ENCODE assay signal across 8 cellular contexts in genomic region chr3:72155391-72156064, GRCh38.
A peak's percentile ranks its signal among the peaks of the same experiment; 100 is the strongest.
DNase-seq lines count a peak whose midpoint lies in the region; ATAC-seq, FAIRE-seq and TF ChIP-seq lines count a peak whose summit lies in the region.

No MANE protein-coding gene starts in this region.

- TF ChIP-seq EP300 in HepG2 (IDR thresholded peaks at IDR 0.05; ENCODE audit: low read depth in 2 of 2, low read length in 2 of 2) (peak in 1 of 2 experiments; percentile 67; a peak in 2 of 4 replicates), HepG2 (CRISPR knock-in tag; IDR thresholded peaks at IDR 0.05; ENCODE audit: borderline replicate concordance) (no peak)

- no peak overlapping the region for H3K4me3 ChIP-seq in breast epithelium
- H3K4me3 ChIP-seq in HepG2 (replicated peaks in 1 of 3; ENCODE audit: insufficient read depth in 1 of 3, low read depth in 2 of 3, low read length in 3 of 3), result peak overlapping the region in 1 of 3 experiments; percentile 18; a peak in 2 of 6 replicates
- H3K4me3 ChIP-seq in thoracic aorta, result no peak overlapping the region

- peak; percentile 87 for FAIRE-seq in HepG2 (lab: Jason Lieb, UNC)

- no peaks in the 10 kb centered on the region for H3K9me3 ChIP-seq in breast epithelium
- no peaks in the 10 kb centered on the region for H3K9me3 ChIP-seq in HepG2 (ENCODE audit: low read length)
- H3K9me3 ChIP-seq in thoracic aorta, result no peaks in the 10 kb centered on the region

- TF ChIP-seq RAD21 in HepG2 (CRISPR knock-in tag; IDR thresholded peaks at IDR 0.05), result no peak

- ATAC-seq in HepG2 (peak; percentile 75), thoracic aorta (ENCODE audit: insufficient number of reproducible peaks, low FRiP score, low read depth) (peak; percentile 97), GM19463 (IDR thresholded peaks at IDR 0.05; ENCODE audit: unreplicated experiment) (no peak), HG02678 (IDR thresholded peaks at IDR 0.05; ENCODE audit: unreplicated experiment) (no peak)

- 1% methylated on average over 8 of the region's 12 CpGs for WGBS in HepG2 (ENCODE audit: low lambda C conversion rate)

- peak; percentile 48 for DNase-seq in KBM-7
- peak in 1 of 2 donors; percentile 37 for DNase-seq in breast epithelium (ENCODE audit: low spot score in 2 of 2)
- peak; percentile 81 for DNase-seq in HepG2 (ENCODE audit: low spot score)
- DNase-seq in thoracic aorta (ENCODE audit: low spot score), result peak; percentile 67
- DNase-seq in activated T-cell treated with anti-CD3 and anti-CD28 coated beads for 4 hours, result no peak
- no peak for DNase-seq in KG1 (lab: John Stamatoyannopoulos, UW)

- no peaks in the 10 kb centered on the region for H3K36me3 ChIP-seq in breast epithelium
- H3K36me3 ChIP-seq in HepG2 (replicated peaks in 1 of 2; ENCODE audit: control insufficient read depth in 1 of 2, insufficient read depth in 2 of 2, low read length in 2 of 2), result no peaks in the 10 kb centered on the region
- no peaks in the 10 kb centered on the region for H3K36me3 ChIP-seq in thoracic aorta

- H3K27ac ChIP-seq in breast epithelium (peak overlapping the region; percentile 6 to 22), HepG2 (ENCODE audit: extremely low read length, insufficient read depth, low read length) (peak overlapping the region; percentile 71), thoracic aorta (peak overlapping the region; percentile 75)

- H3K4me1 ChIP-seq in breast epithelium (peaks cover 0 to 4% of the 10 kb centered on the region in 2 donors), HepG2 (ENCODE audit: insufficient read depth, low read length) (peaks cover 48% of the 10 kb centered on the region), thoracic aorta (ENCODE audit: control insufficient read depth in 1 of 2, low read depth in 2 of 2) (peaks cover 19 to 47% of the 10 kb centered on the region in 2 donors)

- intact Hi-C loops in breast epithelium (cut with DNase I; ENCODE audit: low total_unique reads), result no loop called here
- intact Hi-C loops in HepG2 (cut with micrococcal nuclease; ENCODE audit: unreplicated experiment), result no loop called here

- peak overlapping the region; percentile 35 for H3K9ac ChIP-seq in HepG2 (ENCODE audit: insufficient read depth, low read depth, low read length)

- peak overlapping the region; percentile 72 for H3K4me2 ChIP-seq in HepG2 (ENCODE audit: low read depth, low read length)

- no peaks in the 10 kb centered on the region for H4K20me1 ChIP-seq in HepG2 (ENCODE audit: insufficient read depth, low read length)

- H3K27me3 ChIP-seq in breast epithelium (no peaks in the 10 kb centered on the region), HepG2 (ENCODE audit: control insufficient read depth in 1 of 2, insufficient read depth in 2 of 2, low read length in 2 of 2) (no peaks in the 10 kb centered on the region; a peak in 1 of 5 replicates), thoracic aorta (replicated peaks; ENCODE audit: insufficient read depth) (no peaks in the 10 kb centered on the region)

- CTCF ChIA-PET in HepG2 (lab: Yijun Ruan, JAX; ENCODE audit: low intra/inter-chr PET ratio, low total read pairs), result no interaction called here

- TF ChIP-seq CTCF in breast epithelium (IDR thresholded peaks at IDR 0.05) (no peak), HepG2 (CRISPR knock-in tag; IDR thresholded peaks at IDR 0.05) (0 out of 2 replicates have a peak, but pooled peaks have one; percentile 12), thoracic aorta (IDR thresholded peaks at IDR 0.05) (no peak)

- BruUV-seq in HepG2 (replicated peaks; lab: Mats Ljungman, UMichigan), result no TSS peak

- TF ChIP-seq POLR2A in breast epithelium (IDR thresholded peaks at IDR 0.05) (no peak), HepG2 (IDR thresholded peaks at IDR 0.05; ENCODE audit: insufficient read depth in 1 of 2, low read depth in 2 of 2, low read length in 2 of 2) (no peak)

- POLR2A ChIA-PET in HepG2 (lab: Yijun Ruan, JAX), result interaction anchor here (1.1 to 1.9 kb wide), 3 partner anchors 10 to 435 kb away, joined by 3 to 9 read pairs (median 3); no protein-coding TSS in a partner anchor

- no peak overlapping the region for H2AFZ ChIP-seq in HepG2 (ENCODE audit: low read length)

- H3K79me2 ChIP-seq in HepG2 (ENCODE audit: insufficient read depth, low read length), result no peaks in the 10 kb centered on the region

- in situ Hi-C loops in KBM-7 (cut with MboI; ENCODE audit: low pct_unique_long_range_greater_than_20kb, low sequenced_read_pairs) (no loop called here), HepG2 (cut with HindIII; ENCODE audit: extremely low pct_ligation_motif_present, low pct_unique_long_range_greater_than_20kb) (no loop called here)

TF ChIP-seq in HepG2, 621 proteins besides CTCF, POLR2A, EP300 and RAD21 (continues in another document):
- TF ChIP-seq ZNF788 (CRISPR knock-in tag; IDR thresholded peaks at IDR 0.05; ENCODE audit: borderline replicate concordance) (peak; percentile 70; the same call in 1 of the 2 replicates), KDM5A (IDR thresholded peaks at IDR 0.05; ENCODE audit: borderline replicate concordance, low read length) (no peak), ZNF777 (CRISPR knock-in tag; IDR thresholded peaks at IDR 0.05) (no peak), GFI1 (CRISPR knock-in tag; IDR thresholded peaks at IDR 0.05; ENCODE audit: borderline replicate concordance) (peak; percentile 56; the same call in 1 of the 2 replicates), HOXA5 (CRISPR knock-in tag; IDR thresholded peaks at IDR 0.05) (no peak), ZBTB42 (CRISPR knock-in tag; IDR thresholded peaks at IDR 0.05) (peak; percentile 92; the same call in 1 of the 2 replicates), ZNF280D (CRISPR knock-in tag; IDR thresholded peaks at IDR 0.05) (peak; percentile 55; the same call in 1 of the 2 replicates), SMARCC2 (IDR thresholded peaks at IDR 0.05) (no peak), GATAD2A (CRISPR knock-in tag; IDR thresholded peaks at IDR 0.05) (peak; percentile 73)
- TF ChIP-seq, protein P1, sequence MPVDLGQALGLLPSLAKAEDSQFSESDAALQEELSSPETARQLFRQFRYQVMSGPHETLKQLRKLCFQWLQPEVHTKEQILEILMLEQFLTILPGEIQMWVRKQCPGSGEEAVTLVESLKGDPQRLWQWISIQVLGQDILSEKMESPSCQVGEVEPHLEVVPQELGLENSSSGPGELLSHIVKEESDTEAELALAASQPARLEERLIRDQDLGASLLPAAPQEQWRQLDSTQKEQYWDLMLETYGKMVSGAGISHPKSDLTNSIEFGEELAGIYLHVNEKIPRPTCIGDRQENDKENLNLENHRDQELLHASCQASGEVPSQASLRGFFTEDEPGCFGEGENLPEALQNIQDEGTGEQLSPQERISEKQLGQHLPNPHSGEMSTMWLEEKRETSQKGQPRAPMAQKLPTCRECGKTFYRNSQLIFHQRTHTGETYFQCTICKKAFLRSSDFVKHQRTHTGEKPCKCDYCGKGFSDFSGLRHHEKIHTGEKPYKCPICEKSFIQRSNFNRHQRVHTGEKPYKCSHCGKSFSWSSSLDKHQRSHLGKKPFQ (CRISPR knock-in tag; IDR thresholded peaks at IDR 0.05; ENCODE audit: insufficient replicate concordance), result peak; percentile 20
- TF ChIP-seq, protein P2, sequence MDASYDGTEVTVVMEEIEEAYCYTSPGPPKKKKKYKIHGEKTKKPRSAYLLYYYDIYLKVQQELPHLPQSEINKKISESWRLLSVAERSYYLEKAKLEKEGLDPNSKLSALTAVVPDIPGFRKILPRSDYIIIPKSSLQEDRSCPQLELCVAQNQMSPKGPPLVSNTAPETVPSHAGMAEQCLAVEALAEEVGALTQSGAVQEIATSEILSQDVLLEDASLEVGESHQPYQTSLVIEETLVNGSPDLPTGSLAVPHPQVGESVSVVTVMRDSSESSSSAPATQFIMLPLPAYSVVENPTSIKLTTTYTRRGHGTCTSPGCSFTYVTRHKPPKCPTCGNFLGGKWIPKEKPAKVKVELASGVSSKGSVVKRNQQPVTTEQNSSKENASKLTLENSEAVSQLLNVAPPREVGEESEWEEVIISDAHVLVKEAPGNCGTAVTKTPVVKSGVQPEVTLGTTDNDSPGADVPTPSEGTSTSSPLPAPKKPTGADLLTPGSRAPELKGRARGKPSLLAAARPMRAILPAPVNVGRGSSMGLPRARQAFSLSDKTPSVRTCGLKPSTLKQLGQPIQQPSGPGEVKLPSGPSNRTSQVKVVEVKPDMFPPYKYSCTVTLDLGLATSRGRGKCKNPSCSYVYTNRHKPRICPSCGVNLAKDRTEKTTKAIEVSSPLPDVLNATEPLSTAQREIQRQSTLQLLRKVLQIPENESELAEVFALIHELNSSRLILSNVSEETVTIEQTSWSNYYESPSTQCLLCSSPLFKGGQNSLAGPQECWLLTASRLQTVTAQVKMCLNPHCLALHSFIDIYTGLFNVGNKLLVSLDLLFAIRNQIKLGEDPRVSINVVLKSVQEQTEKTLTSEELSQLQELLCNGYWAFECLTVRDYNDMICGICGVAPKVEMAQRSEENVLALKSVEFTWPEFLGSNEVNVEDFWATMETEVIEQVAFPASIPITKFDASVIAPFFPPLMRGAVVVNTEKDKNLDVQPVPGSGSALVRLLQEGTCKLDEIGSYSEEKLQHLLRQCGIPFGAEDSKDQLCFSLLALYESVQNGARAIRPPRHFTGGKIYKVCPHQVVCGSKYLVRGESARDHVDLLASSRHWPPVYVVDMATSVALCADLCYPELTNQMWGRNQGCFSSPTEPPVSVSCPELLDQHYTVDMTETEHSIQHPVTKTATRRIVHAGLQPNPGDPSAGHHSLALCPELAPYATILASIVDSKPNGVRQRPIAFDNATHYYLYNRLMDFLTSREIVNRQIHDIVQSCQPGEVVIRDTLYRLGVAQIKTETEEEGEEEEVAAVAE (CRISPR knock-in tag; IDR thresholded peaks at IDR 0.05; ENCODE audit: borderline replicate concordance), result peak; percentile 99

Comparison
In these comparisons a context has a peak if more than half of its experiments do, and no peak if none do; other contexts are left out.
1. DNase-seq: peak in KBM-7 (single experiment), HepG2 (single experiment) and thoracic aorta (single experiment); none in activated T-cell treated with anti-CD3 and anti-CD28 coated beads for 4 hours (single experiment) and KG1 (single experiment).
2. H3K27ac ChIP-seq: peak in every context shown above with its lines; median percentile 75 in thoracic aorta; 71 in HepG2; 14 in breast epithelium.
3. ATAC-seq: peak in HepG2 (single experiment) and thoracic aorta (single experiment); none in GM19463 (single experiment) and HG02678 (single experiment).